ENCODE assay signal across 27 cellular contexts in genomic region chr14:71452987-71453386, GRCh38.
DNase-seq lines count a peak whose midpoint lies in the region; ATAC-seq, FAIRE-seq and TF ChIP-seq lines count a peak whose summit lies in the region.
"Had no signal": no experiment of that assay in that cellular context is flagged by ENCODE, and none has a peak within 500 bp of the region (broad histone marks: within the 10 kb centered on the region; RNA-seq: fewer than 3 reads in every experiment).

No MANE protein-coding gene starts in this region.

- H3K27ac ChIP-seq in K562 (ENCODE audit: extremely low read depth, low read depth, low read length), result no peak overlapping the region
- H3K27ac ChIP-seq in aorta (ENCODE audit: low read depth in 1 of 2, low read length in 2 of 2), result no peak overlapping the region
- H3K27ac ChIP-seq: colonic mucosa, SJSA1, vagina had no signal

- no peak overlapping the region for H3K4me2 ChIP-seq in K562 (ENCODE audit: insufficient read depth, low read length)

- CTCF ChIA-PET in K562 (lab: Yijun Ruan, JAX; ENCODE audit: low intra/inter-chr PET ratio), result no interaction called here

- no peak for ATAC-seq in K562
- ATAC-seq in aorta (ENCODE audit: low FRiP score), result no peak
- ATAC-seq: esophagus mucosa, left ventricle myocardium superior had no signal

- no peak overlapping the region for H2AFZ ChIP-seq in K562 (ENCODE audit: low read depth, low read length)

- DNase-seq in EH (ENCODE audit: low read depth) (peak; percentile 64), HFFc6 (no peak), K562 (ENCODE audit: extremely low read depth in 1 of 4, low spot score in 3 of 4) (no peak), fibroblast of villous mesenchyme (ENCODE audit: low read depth) (peak; percentile 27), NCI-H1092 treated with DMSO at 0.1 percent for 48 hours (lab: John Stamatoyannopoulos, UW) (no peak), HuH-7.5 (ENCODE audit: low spot score) (no peak), aorta (no peak), OCI-M2 (lab: John Stamatoyannopoulos, UW; ENCODE audit: unreplicated experiment) (no peak)
- DNase-seq: activated CD4-positive, alpha-beta T cell treated with anti-CD3 and anti-CD28 coated beads, Interleukin-2, amount 50 U/mL, for 4 hours; activated CD4-positive, CD25-positive, alpha-beta regulatory T cell; activated CD8-positive, alpha-beta memory T cell treated with anti-CD3 and anti-CD28 coated beads, Interleukin-2, amount 50 U/mL, for 4 hours; anterior cingulate cortex; CD4-positive, CD25-positive, alpha-beta regulatory T cell; colonic mucosa; effector memory CD4-positive, alpha-beta T cell; islet precursor cell; left ventricle myocardium superior; NCI-H1048; NCI-H187 treated with DMSO at 0.1 percent for 48 hours; NCI-H524; NK-92 treated with Interleukin-12 subunit alpha and Interleukin-12 subunit beta, amount 100 ng/mL, for 24 hours had no signal

- POLR2A ChIA-PET in K562 (lab: Yijun Ruan, JAX), result no interaction called here

- no peak for TF ChIP-seq RAD21 in K562 (CRISPR knock-in tag; conservative IDR thresholded peaks at IDR 0.05 in 1 of 2, IDR thresholded peaks at IDR 0.05 in 1 of 2)

- in situ Hi-C loops in K562 (cut with MboI), result no loop called here

- TF ChIP-seq POLR2A in K562 (conservative IDR thresholded peaks at IDR 0.05), result no peak

- no peak overlapping the region for H3K9ac ChIP-seq in K562 (ENCODE audit: insufficient read depth in 1 of 2, low read depth in 2 of 2, low read length in 2 of 2)

- H3K9me3 ChIP-seq in K562 (replicated peaks; ENCODE audit: control insufficient read depth, insufficient read depth, low read depth, low read length) (no peaks in the 10 kb centered on the region), aorta (ENCODE audit: control insufficient read depth, low read length) (no peaks in the 10 kb centered on the region)
- H3K9me3 ChIP-seq: colonic mucosa, HAP-1, SJSA1, vagina had no signal

- H3K27me3 Mint-ChIP-seq in HFFc6 (ENCODE audit: insufficient read depth), result no peaks in the 10 kb centered on the region; the same call in 1 of the 2 replicates
- H3K27me3 Mint-ChIP-seq: activated naive CD4-positive, alpha-beta T cell treated with anti-CD3 and anti-CD28 coated beads, Interleukin-2, amount 50 U/mL, for 24 hours; CD4-positive, CD25-positive, alpha-beta regulatory T cell; stimulated activated naive CD8-positive, alpha-beta T cell treated with anti-CD3 and anti-CD28 coated beads, Interleukin-15, Interleukin-2, amounts not matched to agents 100 ng/mL and 50 ng/mL, for 24 hours had no signal

- H3K36me3 ChIP-seq in K562 (ENCODE audit: control insufficient read depth, insufficient read depth, low read length), result no peaks in the 10 kb centered on the region
- H3K36me3 ChIP-seq in aorta (ENCODE audit: control insufficient read depth in 1 of 2, insufficient read depth in 2 of 2, low read length in 1 of 2), result no peaks in the 10 kb centered on the region
- H3K36me3 ChIP-seq: colonic mucosa, HAP-1, SJSA1, vagina had no signal

- no peak for TF ChIP-seq EP300 in K562 (IDR thresholded peaks at IDR 0.05; ENCODE audit: low read length)

- H3K36me3 Mint-ChIP-seq in HFFc6 (ENCODE audit: low read depth), result peaks cover 7% of the 10 kb centered on the region

- peaks cover 7% of the 10 kb centered on the region; the same call in 1 of the 2 replicates for H3K9me3 Mint-ChIP-seq in HFFc6
- H3K9me3 Mint-ChIP-seq: activated naive CD4-positive, alpha-beta T cell treated with anti-CD3 and anti-CD28 coated beads, Interleukin-2, amount 50 U/mL, for 24 hours; CD4-positive, CD25-positive, alpha-beta regulatory T cell; stimulated activated naive CD8-positive, alpha-beta T cell treated with anti-CD3 and anti-CD28 coated beads, Interleukin-15, Interleukin-2, amounts not matched to agents 100 ng/mL and 50 ng/mL, for 24 hours had no signal

- peak overlapping the region; percentile 34; the same call in 1 of the 2 replicates for H3K4me3 Mint-ChIP-seq in HFFc6
- H3K4me3 Mint-ChIP-seq: activated naive CD4-positive, alpha-beta T cell treated with anti-CD3 and anti-CD28 coated beads, Interleukin-2, amount 50 U/mL, for 24 hours; CD4-positive, CD25-positive, alpha-beta regulatory T cell; stimulated activated naive CD8-positive, alpha-beta T cell treated with anti-CD3 and anti-CD28 coated beads, Interleukin-15, Interleukin-2, amounts not matched to agents 100 ng/mL and 50 ng/mL, for 24 hours had no signal

- WGBS in K562 (ENCODE audit: insufficient coverage, low coverage, missing lambda C conversion rate), result 93% methylated on average over 3 of the region's 3 CpGs
- 89 to 97% methylated on average over 3 of the region's 3 CpGs for WGBS in aorta, 2 donors

- BruUV-seq in K562 (replicated peaks; lab: Mats Ljungman, UMichigan), result no TSS peak

- FAIRE-seq in K562 (lab: Jason Lieb, UNC), result no peak

- peaks cover 88% of the 10 kb centered on the region for H3K4me1 Mint-ChIP-seq in HFFc6 (ENCODE audit: low read depth)

- no peaks in the 10 kb centered on the region for H3K79me2 ChIP-seq in K562 (ENCODE audit: control insufficient read depth, insufficient read depth, low read length)

- intact Hi-C loops in K562 (cut with micrococcal nuclease) (no loop called here), aorta (cut with DNase I) (no loop called here)

- H3K27me3 ChIP-seq in K562 (ENCODE audit: control insufficient read depth in 2 of 2, insufficient read depth in 2 of 2, low read length in 2 of 2) (no peaks in the 10 kb centered on the region), aorta (ENCODE audit: control insufficient read depth in 1 of 2, insufficient read depth in 2 of 2, low read length in 1 of 2) (no peaks in the 10 kb centered on the region)
- H3K27me3 ChIP-seq: colonic mucosa, SJSA1, vagina had no signal

- peaks cover 0 to 2% of the 10 kb centered on the region in 2 experiments; a peak in 1 of 5 replicates for H3K4me1 ChIP-seq in K562 (replicated peaks in 1 of 2; ENCODE audit: control insufficient read depth in 2 of 2, insufficient read depth in 2 of 2, low read length in 2 of 2)
- H3K4me1 ChIP-seq in aorta (ENCODE audit: control insufficient read depth in 1 of 2, insufficient read depth in 2 of 2, low read length in 2 of 2), result peaks cover 0 to 3% of the 10 kb centered on the region in 2 donors
- H3K4me1 ChIP-seq: colonic mucosa, HAP-1, vagina had no signal

- no peaks in the 10 kb centered on the region for H3K9me1 ChIP-seq in K562 (ENCODE audit: control insufficient read depth, insufficient read depth, low read length)

- H3K4me3 ChIP-seq in K562 (no peak overlapping the region), fibroblast of villous mesenchyme (ENCODE audit: low read depth, low read length) (no peak overlapping the region), aorta (ENCODE audit: low read length in 2 of 2) (no peak overlapping the region)
- H3K4me3 ChIP-seq: colonic mucosa, HAP-1, SJSA1, vagina had no signal

- TF ChIP-seq CTCF in HFFc6 (IDR thresholded peaks at IDR 0.05) (no peak), K562 (IDR thresholded peaks at IDR 0.05 in 2 of 3, conservative IDR thresholded peaks at IDR 0.05 in 1 of 3; ENCODE audit: insufficient read depth in 2 of 3, low read depth in 1 of 3, low read length in 3 of 3) (no peak), fibroblast of villous mesenchyme (IDR thresholded peaks at IDR 0.05; ENCODE audit: insufficient read depth, low read depth, low read length) (no peak)

- H4K20me1 ChIP-seq in K562 (replicated peaks; ENCODE audit: control insufficient read depth, insufficient read depth, low read length), result no peaks in the 10 kb centered on the region

- H3K27ac Mint-ChIP-seq in HFFc6, result peak overlapping the region; percentile 65
- H3K27ac Mint-ChIP-seq: activated naive CD4-positive, alpha-beta T cell treated with anti-CD3 and anti-CD28 coated beads, Interleukin-2, amount 50 U/mL, for 24 hours; CD4-positive, CD25-positive, alpha-beta regulatory T cell; stimulated activated naive CD8-positive, alpha-beta T cell treated with anti-CD3 and anti-CD28 coated beads, Interleukin-15, Interleukin-2, amounts not matched to agents 100 ng/mL and 50 ng/mL, for 24 hours had no signal

TF ChIP-seq in K562, 482 proteins besides CTCF, POLR2A, EP300 and RAD21:
- TF ChIP-seq TBP (optimal IDR thresholded peaks at IDR 0.05; ENCODE audit: low read depth, low read length) (no peak), CEBPB (tag; IDR thresholded peaks at IDR 0.05) (0 out of 2 replicates have a peak, but pooled peaks have one; percentile 21)
- TF ChIP-seq, protein P1, sequence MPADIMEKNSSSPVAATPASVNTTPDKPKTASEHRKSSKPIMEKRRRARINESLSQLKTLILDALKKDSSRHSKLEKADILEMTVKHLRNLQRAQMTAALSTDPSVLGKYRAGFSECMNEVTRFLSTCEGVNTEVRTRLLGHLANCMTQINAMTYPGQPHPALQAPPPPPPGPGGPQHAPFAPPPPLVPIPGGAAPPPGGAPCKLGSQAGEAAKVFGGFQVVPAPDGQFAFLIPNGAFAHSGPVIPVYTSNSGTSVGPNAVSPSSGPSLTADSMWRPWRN (IDR thresholded peaks at IDR 0.05; ENCODE audit: low read depth), result no peak

Comparison
In these comparisons a context has a peak if more than half of its experiments do, and no peak if none do; other contexts are left out.
1. DNase-seq: peak in EH (single experiment) and fibroblast of villous mesenchyme (single experiment); none in HFFc6 (single experiment), K562 (0 of 4), NCI-H1092 treated with DMSO at 0.1 percent for 48 hours (single experiment), HuH-7.5 (single experiment), aorta (0 of 2) and OCI-M2 (single experiment).